In the genomic region with DNA sequence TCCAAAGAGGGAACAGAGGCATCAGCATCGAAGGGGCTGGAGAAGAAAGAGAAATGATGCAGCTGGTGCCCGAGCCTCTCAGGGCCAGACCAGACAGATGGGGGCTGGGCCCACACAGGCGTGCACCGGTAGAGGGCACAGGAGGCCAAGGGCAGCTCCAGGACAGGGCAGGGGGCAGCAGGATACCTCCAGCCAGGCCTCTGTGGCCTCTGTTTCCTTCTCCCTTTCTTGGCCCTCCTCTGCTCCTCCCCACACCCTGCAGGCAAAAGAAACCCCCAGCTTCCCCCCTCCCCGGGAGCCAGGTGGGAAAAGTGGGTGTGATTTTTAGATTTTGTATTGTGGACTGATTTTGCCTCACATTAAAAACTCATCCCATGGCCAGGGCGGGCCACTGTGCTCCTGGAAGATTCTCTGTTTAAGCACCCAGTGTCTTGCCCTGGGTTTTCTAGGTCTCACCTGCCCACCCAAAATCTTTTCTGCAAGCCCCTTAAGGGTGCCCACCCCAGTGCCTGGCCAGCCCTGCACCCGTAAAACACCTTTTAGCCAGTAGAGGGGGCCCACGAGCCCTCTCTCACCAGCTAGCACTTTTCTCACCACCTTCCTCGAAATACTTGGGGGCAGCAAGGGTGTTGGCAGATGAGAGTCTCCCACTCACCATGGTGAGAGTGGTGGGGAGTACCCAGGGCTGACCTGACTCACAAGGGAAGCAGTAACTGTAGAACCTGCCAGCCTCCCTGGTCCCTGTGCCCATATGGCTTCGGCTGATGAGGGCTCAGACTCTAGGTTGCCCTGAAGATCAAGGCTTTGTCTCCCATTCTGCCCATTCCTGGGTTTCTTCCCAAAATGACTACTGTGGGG, we compare ENCODE assay signal across 8 cellular contexts. TPM values are rescaled to one million over a fixed set of nuclear protein-coding genes. Genes with fewer than 3 reads are reported as not detected.
DNase-seq lines count a peak whose midpoint lies in the region; FAIRE-seq and TF ChIP-seq lines count a peak whose summit lies in the region.

No MANE protein-coding gene starts in this region.

- WGBS in mesenchymal stem cell, result 37% methylated on average over 9 of the region's 10 CpGs

- H3K14ac ChIP-seq in mesenchymal stem cell (ENCODE audit: low read length in 2 of 2), result no peak overlapping the region

- H3K4me2 ChIP-seq in mesenchymal stem cell (ENCODE audit: low read length, poor library complexity, severe bottlenecking), result no peak overlapping the region

- no peak overlapping the region for H2AFZ ChIP-seq in mesenchymal stem cell (ENCODE audit: low read depth, low read length)

- H2BK15ac ChIP-seq in mesenchymal stem cell (ENCODE audit: low read depth, poor library complexity, severe bottlenecking), result peak overlapping the region; percentile 90

- H3K9ac ChIP-seq in mesenchymal stem cell (ENCODE audit: low read length), result peak overlapping the region; percentile 60

- peak; percentile 88 for TF ChIP-seq CTCF in GM12872 (IDR thresholded peaks at IDR 0.05; ENCODE audit: insufficient read depth, low read depth, low read length)

- TF ChIP-seq POLR2A in GM12891 (IDR thresholded peaks at IDR 0.05; ENCODE audit: low read depth, low read length), result no peak

- H2BK5ac ChIP-seq in mesenchymal stem cell (ENCODE audit: low read depth, low read length, poor library complexity, severe bottlenecking), result no peak overlapping the region

- H4K91ac ChIP-seq in mesenchymal stem cell (ENCODE audit: low read length), result peak overlapping the region; percentile 71

- H3K9me3 ChIP-seq in mesenchymal stem cell (ENCODE audit: control insufficient read depth, low read length), result no peaks in the 10 kb centered on the region

- peak overlapping the region; percentile 4 to 81 for H3K18ac ChIP-seq in mesenchymal stem cell (ENCODE audit: low read depth in 1 of 2, low read length in 2 of 2)

- peak overlapping the region in 1 of 2 experiments; percentile 5 for H3K4ac ChIP-seq in mesenchymal stem cell (ENCODE audit: low read depth in 1 of 2, low read length in 2 of 2)

- H3K27me3 ChIP-seq in mesenchymal stem cell (ENCODE audit: control insufficient read depth in 1 of 2, insufficient read depth in 1 of 2, low read length in 2 of 2), result no peaks in the 10 kb centered on the region

- H2BK120ac ChIP-seq in mesenchymal stem cell (ENCODE audit: low read depth, low read length), result no peak overlapping the region

- H4K8ac ChIP-seq in mesenchymal stem cell (ENCODE audit: low read length), result peak overlapping the region; percentile 85

- no peak for FAIRE-seq in GM12891 (lab: Jason Lieb, UNC)

- H3K4me1 ChIP-seq in mesenchymal stem cell (ENCODE audit: control insufficient read depth, insufficient read depth, low read depth, low read length), result peaks cover 56% of the 10 kb centered on the region

- DNase-seq in NCI-H128 (lab: John Stamatoyannopoulos, UW; ENCODE audit: unreplicated experiment), result peak; percentile 47
- peak; percentile 73 for DNase-seq in activated CD4-positive, alpha-beta T cell treated with anti-CD3 and anti-CD28 coated beads for 48 hours
- DNase-seq in cerebellum (ENCODE audit: low spot score), result peak; percentile 53
- peak; percentile 71 for DNase-seq in mesenchymal stem cell
- DNase-seq in stimulated activated CD8-positive, alpha-beta memory T cell treated with anti-CD3 and anti-CD28 coated beads, Interleukin-4, amount 100 ng/mL, for 1 hour (ENCODE audit: low read depth in 2 of 2, low spot score in 1 of 2), result peak; percentile 38 to 44
- no peak for DNase-seq in NCI-H1048 (lab: John Stamatoyannopoulos, UW)
- no peak for DNase-seq in GM12891 (ENCODE audit: insufficient read length, low spot score)

- H2AK5ac ChIP-seq in mesenchymal stem cell (ENCODE audit: low read length, severe bottlenecking), result peak overlapping the region; percentile 24

- peaks cover 10% of the 10 kb centered on the region for H3K79me1 ChIP-seq in mesenchymal stem cell (replicated peaks; ENCODE audit: low read length, poor library complexity, severe bottlenecking)

- no peak overlapping the region for H3K23ac ChIP-seq in mesenchymal stem cell (ENCODE audit: low read length in 2 of 2)

- peak overlapping the region; percentile 22 to 57 for H2BK12ac ChIP-seq in mesenchymal stem cell (ENCODE audit: low read length in 2 of 2)

- peak overlapping the region; percentile 2 for H3K27ac ChIP-seq in mesenchymal stem cell (ENCODE audit: low read length, poor library complexity, severe bottlenecking)

- peaks cover 54 to 57% of the 10 kb centered on the region in 2 experiments for H3K36me3 ChIP-seq in mesenchymal stem cell (ENCODE audit: control insufficient read depth in 1 of 2, insufficient read depth in 2 of 2, low read depth in 1 of 2, low read length in 2 of 2)

- H3K4me3 ChIP-seq in mesenchymal stem cell (ENCODE audit: insufficient read depth in 1 of 2, low read depth in 1 of 2, low read length in 2 of 2), result no peak overlapping the region

TF ChIP-seq in GM12891, 5 proteins besides CTCF, POLR2A, EP300 and RAD21:
- no peak for TF ChIP-seq PAX5 (IDR thresholded peaks at IDR 0.05; ENCODE audit: insufficient read depth, low read length, severe bottlenecking)
- no peak for TF ChIP-seq TAF1 (IDR thresholded peaks at IDR 0.05; ENCODE audit: low read depth, low read length)
- no peak for TF ChIP-seq SPI1 (IDR thresholded peaks at IDR 0.05; ENCODE audit: low read depth, low read length)
- no peak for TF ChIP-seq POLR2AphosphoS5 (IDR thresholded peaks at IDR 0.05; ENCODE audit: low read depth, low read length)
- TF ChIP-seq POU2F2 (IDR thresholded peaks at IDR 0.05; ENCODE audit: low read depth, low read length), result no peak
TF ChIP-seq in GM12891: peak in this region for 0.

RNA-seq across cellular contexts. Expression of a gene that starts 35.7 kb away (rescaled TPM):
- total RNA-seq in cerebellum, result 73.1 TPM
- 260 TPM for polyA plus RNA-seq in mesenchymal stem cell (2013, experiment 1 of 2)
- polyA plus RNA-seq in mesenchymal stem cell (2013, experiment 2 of 2), result 254 TPM
- 0.53 TPM for polyA plus RNA-seq in GM12891 (2012; ENCODE audit: low read depth, missing spikeins)

RNA-seq across cellular contexts. Expression of a gene that starts 55.1 kb away (rescaled TPM):
- total RNA-seq in cerebellum, result 43.7 TPM
- 291 TPM for polyA plus RNA-seq in mesenchymal stem cell (2013, experiment 1 of 2)
- 287 TPM for polyA plus RNA-seq in mesenchymal stem cell (2013, experiment 2 of 2)
- 53.6 TPM for polyA plus RNA-seq in GM12891 (2012; ENCODE audit: low read depth, missing spikeins)

Comparison
In these comparisons a context has a peak if more than half of its experiments do, and no peak if none do; other contexts are left out.
1. DNase-seq: peak in NCI-H128 (single experiment), activated CD4-positive, alpha-beta T cell treated with anti-CD3 and anti-CD28 coated beads for 48 hours (single experiment), cerebellum (single experiment), mesenchymal stem cell (single experiment) and stimulated activated CD8-positive, alpha-beta memory T cell treated with anti-CD3 and anti-CD28 coated beads, Interleukin-4, amount 100 ng/mL, for 1 hour (2 of 2); none in NCI-H1048 (single experiment) and GM12891 (single experiment).